1 cellular context compared by ENCODE assay signal in the genomic region with DNA sequence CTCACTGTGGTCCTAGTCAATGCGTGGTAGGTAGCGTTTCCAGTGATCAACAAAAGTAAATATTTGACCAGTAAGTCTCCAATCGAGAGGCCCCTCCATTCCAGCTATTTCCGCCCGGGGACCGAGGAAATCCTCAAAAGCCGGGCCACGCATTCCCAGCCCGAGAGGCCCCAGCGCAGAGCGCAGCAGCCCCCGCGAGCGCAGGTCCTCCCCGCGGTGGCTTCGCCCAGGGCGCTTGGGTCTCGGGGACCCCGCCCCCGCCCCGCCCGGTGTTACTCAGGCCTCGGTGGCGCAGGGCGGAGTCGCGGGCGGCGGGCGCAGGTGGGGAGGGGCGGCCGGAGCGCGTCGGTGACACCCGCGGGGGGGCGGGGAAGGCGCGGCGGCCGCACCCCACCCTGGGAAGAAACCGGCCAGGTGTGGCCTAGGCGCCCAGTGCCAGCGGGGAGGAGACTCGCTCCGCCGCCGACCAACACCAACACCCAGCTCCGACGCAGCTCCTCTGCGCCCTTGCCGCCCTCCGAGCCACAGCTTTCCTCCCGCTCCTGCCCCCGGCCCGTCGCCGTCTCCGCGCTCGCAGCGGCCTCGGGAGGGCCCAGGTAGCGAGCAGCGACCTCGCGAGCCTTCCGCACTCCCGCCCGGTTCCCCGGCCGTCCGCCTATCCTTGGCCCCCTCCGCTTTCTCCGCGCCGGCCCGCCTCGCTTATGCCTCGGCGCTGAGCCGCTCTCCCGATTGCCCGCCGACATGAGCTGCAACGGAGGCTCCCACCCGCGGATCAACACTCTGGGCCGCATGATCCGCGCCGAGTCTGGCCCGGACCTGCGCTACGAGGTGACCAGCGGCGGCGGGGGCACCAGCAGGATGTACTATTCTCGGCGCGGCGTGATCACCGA.
TF ChIP-seq lines count a peak whose summit lies in the region.

A gene with protein sequence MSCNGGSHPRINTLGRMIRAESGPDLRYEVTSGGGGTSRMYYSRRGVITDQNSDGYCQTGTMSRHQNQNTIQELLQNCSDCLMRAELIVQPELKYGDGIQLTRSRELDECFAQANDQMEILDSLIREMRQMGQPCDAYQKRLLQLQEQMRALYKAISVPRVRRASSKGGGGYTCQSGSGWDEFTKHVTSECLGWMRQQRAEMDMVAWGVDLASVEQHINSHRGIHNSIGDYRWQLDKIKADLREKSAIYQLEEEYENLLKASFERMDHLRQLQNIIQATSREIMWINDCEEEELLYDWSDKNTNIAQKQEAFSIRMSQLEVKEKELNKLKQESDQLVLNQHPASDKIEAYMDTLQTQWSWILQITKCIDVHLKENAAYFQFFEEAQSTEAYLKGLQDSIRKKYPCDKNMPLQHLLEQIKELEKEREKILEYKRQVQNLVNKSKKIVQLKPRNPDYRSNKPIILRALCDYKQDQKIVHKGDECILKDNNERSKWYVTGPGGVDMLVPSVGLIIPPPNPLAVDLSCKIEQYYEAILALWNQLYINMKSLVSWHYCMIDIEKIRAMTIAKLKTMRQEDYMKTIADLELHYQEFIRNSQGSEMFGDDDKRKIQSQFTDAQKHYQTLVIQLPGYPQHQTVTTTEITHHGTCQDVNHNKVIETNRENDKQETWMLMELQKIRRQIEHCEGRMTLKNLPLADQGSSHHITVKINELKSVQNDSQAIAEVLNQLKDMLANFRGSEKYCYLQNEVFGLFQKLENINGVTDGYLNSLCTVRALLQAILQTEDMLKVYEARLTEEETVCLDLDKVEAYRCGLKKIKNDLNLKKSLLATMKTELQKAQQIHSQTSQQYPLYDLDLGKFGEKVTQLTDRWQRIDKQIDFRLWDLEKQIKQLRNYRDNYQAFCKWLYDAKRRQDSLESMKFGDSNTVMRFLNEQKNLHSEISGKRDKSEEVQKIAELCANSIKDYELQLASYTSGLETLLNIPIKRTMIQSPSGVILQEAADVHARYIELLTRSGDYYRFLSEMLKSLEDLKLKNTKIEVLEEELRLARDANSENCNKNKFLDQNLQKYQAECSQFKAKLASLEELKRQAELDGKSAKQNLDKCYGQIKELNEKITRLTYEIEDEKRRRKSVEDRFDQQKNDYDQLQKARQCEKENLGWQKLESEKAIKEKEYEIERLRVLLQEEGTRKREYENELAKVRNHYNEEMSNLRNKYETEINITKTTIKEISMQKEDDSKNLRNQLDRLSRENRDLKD (N-terminal part only) (plus strand): TSS at position 497 of the 890 bp plus-strand sequence. CDS start 245 bp downstream, at position 742.

TF ChIP-seq in K562, 482 proteins besides CTCF, POLR2A, EP300 and RAD21 (continued from another document):
- TF ChIP-seq, protein P1, sequence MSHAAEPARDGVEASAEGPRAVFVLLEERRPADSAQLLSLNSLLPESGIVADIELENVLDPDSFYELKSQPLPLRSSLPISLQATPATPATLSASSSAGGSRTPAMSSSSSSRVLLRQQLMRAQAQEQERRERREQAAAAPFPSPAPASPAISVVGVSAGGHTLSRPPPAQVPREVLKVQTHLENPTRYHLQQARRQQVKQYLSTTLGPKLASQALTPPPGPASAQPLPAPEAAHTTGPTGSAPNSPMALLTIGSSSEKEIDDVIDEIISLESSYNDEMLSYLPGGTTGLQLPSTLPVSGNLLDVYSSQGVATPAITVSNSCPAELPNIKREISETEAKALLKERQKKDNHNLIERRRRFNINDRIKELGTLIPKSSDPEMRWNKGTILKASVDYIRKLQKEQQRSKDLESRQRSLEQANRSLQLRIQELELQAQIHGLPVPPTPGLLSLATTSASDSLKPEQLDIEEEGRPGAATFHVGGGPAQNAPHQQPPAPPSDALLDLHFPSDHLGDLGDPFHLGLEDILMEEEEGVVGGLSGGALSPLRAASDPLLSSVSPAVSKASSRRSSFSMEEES (CRISPR knock-in tag; IDR thresholded peaks at IDR 0.05), result no peak
- TF ChIP-seq CBX2 (IDR thresholded peaks at IDR 0.05; ENCODE audit: insufficient read depth, low read length, poor library complexity, severe bottlenecking) (peak; percentile 30), NFRKB (IDR thresholded peaks at IDR 0.05; ENCODE audit: low read depth) (no peak), FOXA1 (IDR thresholded peaks at IDR 0.05; ENCODE audit: borderline replicate concordance) (no peak), NEUROD1 (IDR thresholded peaks at IDR 0.05; ENCODE audit: borderline replicate concordance, low read depth, low read length, partially characterized antibody) (no peak), RAD51 (IDR thresholded peaks at IDR 0.05; ENCODE audit: borderline replicate concordance, low read depth) (no peak), BACH1 (tag; IDR thresholded peaks at IDR 0.05) (no peak), RBFOX2 (IDR thresholded peaks at IDR 0.05; ENCODE audit: low read depth, low read length) (0 out of 2 replicates have a peak, but pooled peaks have one; percentile 24), BMI1 (IDR thresholded peaks at IDR 0.05; ENCODE audit: low read length) (0 out of 2 replicates have a peak, but pooled peaks have one; percentile 5), DIDO1 (tag; IDR thresholded peaks at IDR 0.05; ENCODE audit: low read depth) (no peak), EGR1 (conservative IDR thresholded peaks at IDR 0.05) (no peak), CHD1 (IDR thresholded peaks at IDR 0.05; ENCODE audit: low read length) (no peak)
- TF ChIP-seq, protein P2, sequence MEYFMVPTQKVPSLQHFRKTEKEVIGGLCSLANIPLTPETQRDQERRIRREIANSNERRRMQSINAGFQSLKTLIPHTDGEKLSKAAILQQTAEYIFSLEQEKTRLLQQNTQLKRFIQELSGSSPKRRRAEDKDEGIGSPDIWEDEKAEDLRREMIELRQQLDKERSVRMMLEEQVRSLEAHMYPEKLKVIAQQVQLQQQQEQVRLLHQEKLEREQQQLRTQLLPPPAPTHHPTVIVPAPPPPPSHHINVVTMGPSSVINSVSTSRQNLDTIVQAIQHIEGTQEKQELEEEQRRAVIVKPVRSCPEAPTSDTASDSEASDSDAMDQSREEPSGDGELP (CRISPR knock-in tag; IDR thresholded peaks at IDR 0.05; ENCODE audit: borderline replicate concordance), result no peak
- TF ChIP-seq, protein P3, sequence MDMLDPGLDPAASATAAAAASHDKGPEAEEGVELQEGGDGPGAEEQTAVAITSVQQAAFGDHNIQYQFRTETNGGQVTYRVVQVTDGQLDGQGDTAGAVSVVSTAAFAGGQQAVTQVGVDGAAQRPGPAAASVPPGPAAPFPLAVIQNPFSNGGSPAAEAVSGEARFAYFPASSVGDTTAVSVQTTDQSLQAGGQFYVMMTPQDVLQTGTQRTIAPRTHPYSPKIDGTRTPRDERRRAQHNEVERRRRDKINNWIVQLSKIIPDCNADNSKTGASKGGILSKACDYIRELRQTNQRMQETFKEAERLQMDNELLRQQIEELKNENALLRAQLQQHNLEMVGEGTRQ (CRISPR knock-in tag; IDR thresholded peaks at IDR 0.05), result no peak
- TF ChIP-seq, protein P4, sequence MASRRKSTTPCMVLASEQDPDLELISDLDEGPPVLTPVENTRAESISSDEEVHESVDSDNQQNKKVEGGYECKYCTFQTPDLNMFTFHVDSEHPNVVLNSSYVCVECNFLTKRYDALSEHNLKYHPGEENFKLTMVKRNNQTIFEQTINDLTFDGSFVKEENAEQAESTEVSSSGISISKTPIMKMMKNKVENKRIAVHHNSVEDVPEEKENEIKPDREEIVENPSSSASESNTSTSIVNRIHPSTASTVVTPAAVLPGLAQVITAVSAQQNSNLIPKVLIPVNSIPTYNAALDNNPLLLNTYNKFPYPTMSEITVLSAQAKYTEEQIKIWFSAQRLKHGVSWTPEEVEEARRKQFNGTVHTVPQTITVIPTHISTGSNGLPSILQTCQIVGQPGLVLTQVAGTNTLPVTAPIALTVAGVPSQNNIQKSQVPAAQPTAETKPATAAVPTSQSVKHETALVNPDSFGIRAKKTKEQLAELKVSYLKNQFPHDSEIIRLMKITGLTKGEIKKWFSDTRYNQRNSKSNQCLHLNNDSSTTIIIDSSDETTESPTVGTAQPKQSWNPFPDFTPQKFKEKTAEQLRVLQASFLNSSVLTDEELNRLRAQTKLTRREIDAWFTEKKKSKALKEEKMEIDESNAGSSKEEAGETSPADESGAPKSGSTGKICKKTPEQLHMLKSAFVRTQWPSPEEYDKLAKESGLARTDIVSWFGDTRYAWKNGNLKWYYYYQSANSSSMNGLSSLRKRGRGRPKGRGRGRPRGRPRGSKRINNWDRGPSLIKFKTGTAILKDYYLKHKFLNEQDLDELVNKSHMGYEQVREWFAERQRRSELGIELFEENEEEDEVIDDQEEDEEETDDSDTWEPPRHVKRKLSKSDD (conservative IDR thresholded peaks at IDR 0.05; ENCODE audit: low read length), result no peak
- TF ChIP-seq, protein P5, sequence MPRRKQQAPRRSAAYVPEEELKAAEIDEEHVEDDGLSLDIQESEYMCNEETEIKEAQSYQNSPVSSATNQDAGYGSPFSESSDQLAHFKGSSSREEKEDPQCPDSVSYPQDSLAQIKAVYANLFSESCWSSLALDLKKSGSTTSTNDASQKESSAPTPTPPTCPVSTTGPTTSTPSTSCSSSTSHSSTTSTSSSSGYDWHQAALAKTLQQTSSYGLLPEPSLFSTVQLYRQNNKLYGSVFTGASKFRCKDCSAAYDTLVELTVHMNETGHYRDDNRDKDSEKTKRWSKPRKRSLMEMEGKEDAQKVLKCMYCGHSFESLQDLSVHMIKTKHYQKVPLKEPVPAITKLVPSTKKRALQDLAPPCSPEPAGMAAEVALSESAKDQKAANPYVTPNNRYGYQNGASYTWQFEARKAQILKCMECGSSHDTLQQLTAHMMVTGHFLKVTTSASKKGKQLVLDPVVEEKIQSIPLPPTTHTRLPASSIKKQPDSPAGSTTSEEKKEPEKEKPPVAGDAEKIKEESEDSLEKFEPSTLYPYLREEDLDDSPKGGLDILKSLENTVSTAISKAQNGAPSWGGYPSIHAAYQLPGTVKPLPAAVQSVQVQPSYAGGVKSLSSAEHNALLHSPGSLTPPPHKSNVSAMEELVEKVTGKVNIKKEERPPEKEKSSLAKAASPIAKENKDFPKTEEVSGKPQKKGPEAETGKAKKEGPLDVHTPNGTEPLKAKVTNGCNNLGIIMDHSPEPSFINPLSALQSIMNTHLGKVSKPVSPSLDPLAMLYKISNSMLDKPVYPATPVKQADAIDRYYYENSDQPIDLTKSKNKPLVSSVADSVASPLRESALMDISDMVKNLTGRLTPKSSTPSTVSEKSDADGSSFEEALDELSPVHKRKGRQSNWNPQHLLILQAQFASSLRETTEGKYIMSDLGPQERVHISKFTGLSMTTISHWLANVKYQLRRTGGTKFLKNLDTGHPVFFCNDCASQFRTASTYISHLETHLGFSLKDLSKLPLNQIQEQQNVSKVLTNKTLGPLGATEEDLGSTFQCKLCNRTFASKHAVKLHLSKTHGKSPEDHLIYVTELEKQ (CRISPR knock-in tag; IDR thresholded peaks at IDR 0.05), result no peak
- TF ChIP-seq, protein P6, sequence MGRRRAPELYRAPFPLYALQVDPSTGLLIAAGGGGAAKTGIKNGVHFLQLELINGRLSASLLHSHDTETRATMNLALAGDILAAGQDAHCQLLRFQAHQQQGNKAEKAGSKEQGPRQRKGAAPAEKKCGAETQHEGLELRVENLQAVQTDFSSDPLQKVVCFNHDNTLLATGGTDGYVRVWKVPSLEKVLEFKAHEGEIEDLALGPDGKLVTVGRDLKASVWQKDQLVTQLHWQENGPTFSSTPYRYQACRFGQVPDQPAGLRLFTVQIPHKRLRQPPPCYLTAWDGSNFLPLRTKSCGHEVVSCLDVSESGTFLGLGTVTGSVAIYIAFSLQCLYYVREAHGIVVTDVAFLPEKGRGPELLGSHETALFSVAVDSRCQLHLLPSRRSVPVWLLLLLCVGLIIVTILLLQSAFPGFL (CRISPR knock-in tag; IDR thresholded peaks at IDR 0.05), result no peak
- TF ChIP-seq, protein P7, sequence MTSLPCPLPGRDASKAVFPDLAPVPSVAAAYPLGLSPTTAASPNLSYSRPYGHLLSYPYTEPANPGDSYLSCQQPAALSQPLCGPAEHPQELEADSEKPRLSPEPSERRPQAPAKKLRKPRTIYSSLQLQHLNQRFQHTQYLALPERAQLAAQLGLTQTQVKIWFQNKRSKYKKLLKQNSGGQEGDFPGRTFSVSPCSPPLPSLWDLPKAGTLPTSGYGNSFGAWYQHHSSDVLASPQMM (CRISPR knock-in tag; IDR thresholded peaks at IDR 0.05), result no peak
- TF ChIP-seq, protein P8, sequence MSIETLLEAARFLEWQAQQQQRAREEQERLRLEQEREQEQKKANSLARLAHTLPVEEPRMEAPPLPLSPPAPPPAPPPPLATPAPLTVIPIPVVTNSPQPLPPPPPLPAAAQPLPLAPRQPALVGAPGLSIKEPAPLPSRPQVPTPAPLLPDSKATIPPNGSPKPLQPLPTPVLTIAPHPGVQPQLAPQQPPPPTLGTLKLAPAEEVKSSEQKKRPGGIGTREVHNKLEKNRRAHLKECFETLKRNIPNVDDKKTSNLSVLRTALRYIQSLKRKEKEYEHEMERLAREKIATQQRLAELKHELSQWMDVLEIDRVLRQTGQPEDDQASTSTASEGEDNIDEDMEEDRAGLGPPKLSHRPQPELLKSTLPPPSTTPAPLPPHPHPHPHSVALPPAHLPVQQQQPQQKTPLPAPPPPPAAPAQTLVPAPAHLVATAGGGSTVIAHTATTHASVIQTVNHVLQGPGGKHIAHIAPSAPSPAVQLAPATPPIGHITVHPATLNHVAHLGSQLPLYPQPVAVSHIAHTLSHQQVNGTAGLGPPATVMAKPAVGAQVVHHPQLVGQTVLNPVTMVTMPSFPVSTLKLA (conservative IDR thresholded peaks at IDR 0.05), result no peak
